Comparison of ENCODE assay signal across 11 cellular contexts in genomic region chrX:91414710-91415109, GRCh38. TPM values are rescaled to one million over a fixed set of nuclear protein-coding genes. Genes with fewer than 3 reads are reported as not detected.
A peak's percentile ranks its signal among the peaks of the same experiment; 100 is the strongest.
DNase-seq lines count a peak whose midpoint lies in the region; ATAC-seq and TF ChIP-seq lines count a peak whose summit lies in the region.
"Had no signal": no experiment of that assay in that cellular context is flagged by ENCODE, and none has a peak within 500 bp of the region (broad histone marks: within the 10 kb centered on the region; RNA-seq: fewer than 3 reads in every experiment).

No MANE protein-coding gene starts in this region.

- H3K9me3 ChIP-seq in DOHH2 (ENCODE audit: control insufficient read depth, insufficient read depth, low read length) (no peaks in the 10 kb centered on the region), MG63 (no peaks in the 10 kb centered on the region)

- no peak overlapping the region for H3K4me2 ChIP-seq in DOHH2 (ENCODE audit: low read length)

- no peak overlapping the region for H3K27ac Mint-ChIP-seq in mesothelial cell of epicardium

- no peak overlapping the region for H3K4me3 Mint-ChIP-seq in mesothelial cell of epicardium

- TF ChIP-seq EP300 in Ishikawa (IDR thresholded peaks at IDR 0.05; ENCODE audit: borderline replicate concordance): no peak

- no peaks in the 10 kb centered on the region for H3K27me3 ChIP-seq in DOHH2 (ENCODE audit: control insufficient read depth, low read length)
- H3K27me3 ChIP-seq in MG63: no peaks in the 10 kb centered on the region

- no peaks in the 10 kb centered on the region for H3K4me1 ChIP-seq in DOHH2 (ENCODE audit: control insufficient read depth, low read length)

- no peaks in the 10 kb centered on the region for H4K20me1 ChIP-seq in DOHH2 (ENCODE audit: control insufficient read depth, insufficient read depth, low read depth, low read length)

- ATAC-seq in HG02759 (IDR thresholded peaks at IDR 0.05; ENCODE audit: unreplicated experiment): no peak

- H3K4me3 ChIP-seq in DOHH2 (ENCODE audit: low read length) (no peak overlapping the region), cardiac fibroblast (replicated peaks in 1 of 2; ENCODE audit: low read depth in 2 of 2, low read length in 2 of 2) (no peak overlapping the region), MG63 (no peak overlapping the region)
- H3K4me3 ChIP-seq: SK-N-MC had no signal

- peaks cover 13% of the 10 kb centered on the region for H3K36me3 Mint-ChIP-seq in mesothelial cell of epicardium

- H3K9me3 Mint-ChIP-seq in mesothelial cell of epicardium: peaks cover 21% of the 10 kb centered on the region

- no peaks in the 10 kb centered on the region for H3F3A ChIP-seq in DOHH2 (ENCODE audit: control insufficient read depth, insufficient read depth)

- TF ChIP-seq CTCF in DOHH2 (IDR thresholded peaks at IDR 0.05; ENCODE audit: low read depth, low read length, poor library complexity, severe bottlenecking): peak; percentile 30
- peak; percentile 28 for TF ChIP-seq CTCF in cardiac fibroblast (IDR thresholded peaks at IDR 0.05; ENCODE audit: low read depth, low read length)
- peak; percentile 70 for TF ChIP-seq CTCF in mesothelial cell of epicardium (IDR thresholded peaks at IDR 0.05; ENCODE audit: unreplicated experiment)

- DNase-seq in cardiac fibroblast (ENCODE audit: low read depth in 2 of 2) (peak; percentile 1 to 9), mesothelial cell of epicardium (ENCODE audit: low spot score in 2 of 2, unreplicated experiment in 2 of 2) (no peak), DMS153 (lab: John Stamatoyannopoulos, UW) (no peak), NCI-H446 (lab: John Stamatoyannopoulos, UW) (no peak), MG63 (no peak)
- DNase-seq: activated CD8-positive, alpha-beta memory T cell treated with anti-CD3 and anti-CD28 coated beads, Interleukin-2, amount 50 U/mL, for 4 hours; NCI-H1105 treated with DMSO at 0.1 percent for 48 hours had no signal

- H3K36me3 ChIP-seq in DOHH2 (ENCODE audit: control insufficient read depth, low read length) (no peaks in the 10 kb centered on the region), MG63 (no peaks in the 10 kb centered on the region)

- H3K79me2 ChIP-seq in DOHH2 (ENCODE audit: control insufficient read depth, low read length): no peaks in the 10 kb centered on the region

- no peaks in the 10 kb centered on the region for H3K4me1 Mint-ChIP-seq in mesothelial cell of epicardium

- no peaks in the 10 kb centered on the region for H3K27me3 Mint-ChIP-seq in mesothelial cell of epicardium (ENCODE audit: low read depth)

- peak; percentile 48 for TF ChIP-seq RAD21 in Ishikawa (IDR thresholded peaks at IDR 0.05; ENCODE audit: low read depth)

- no peak overlapping the region for H3K27ac ChIP-seq in DOHH2 (ENCODE audit: low read depth, low read length)
- H3K27ac ChIP-seq: SK-N-MC had no signal

- no peaks in the 10 kb centered on the region for H3K9me2 ChIP-seq in DOHH2 (replicated peaks; ENCODE audit: control insufficient read depth, low read length)

TF ChIP-seq in Ishikawa, 13 proteins besides CTCF, POLR2A, EP300 and RAD21:
- no peak for TF ChIP-seq CEBPB (IDR thresholded peaks at IDR 0.05)
- TF ChIP-seq ZBTB7A (IDR thresholded peaks at IDR 0.05; ENCODE audit: low read depth): no peak
- TF ChIP-seq USF1 (IDR thresholded peaks at IDR 0.05): no peak
- no peak for TF ChIP-seq TCF12 (IDR thresholded peaks at IDR 0.05; ENCODE audit: low read depth)
- TF ChIP-seq FOXM1 (IDR thresholded peaks at IDR 0.05; ENCODE audit: borderline replicate concordance, low read depth): no peak
- no peak for TF ChIP-seq MAX (IDR thresholded peaks at IDR 0.05)
- no peak for TF ChIP-seq TEAD4 (IDR thresholded peaks at IDR 0.05)
- no peak for TF ChIP-seq REST (IDR thresholded peaks at IDR 0.05; ENCODE audit: low read depth)
- TF ChIP-seq TAF1 (IDR thresholded peaks at IDR 0.05; ENCODE audit: low read depth): no peak
- TF ChIP-seq NFIC (IDR thresholded peaks at IDR 0.05): no peak

RNA-seq across cellular contexts. Expression of gene PABPC5, which starts 19.9 kb away (rescaled TPM):
- total RNA-seq in mesothelial cell of epicardium: 6.8 to 8.4 TPM (median 7.4 TPM) in 3 replicates
- 1.1 and 3.0 TPM in 2 replicates for total RNA-seq in MG63 (2014; rRNA removed; shearing (Covaris generic); ENCODE audit: low replicate concordance)

Comparison
In these comparisons a context has a peak if more than half of its experiments do, and no peak if none do; other contexts are left out.
1. DNase-seq: peak in cardiac fibroblast (2 of 2); none in mesothelial cell of epicardium (0 of 2), DMS153 (single experiment), NCI-H446 (0 of 2) and MG63 (single experiment).
2. Peak in every context shown above with its lines, with median percentiles within 50 percentile points of each other: CTCF ChIP-seq.